9 cellular contexts compared by ENCODE assay signal in the genomic region with DNA sequence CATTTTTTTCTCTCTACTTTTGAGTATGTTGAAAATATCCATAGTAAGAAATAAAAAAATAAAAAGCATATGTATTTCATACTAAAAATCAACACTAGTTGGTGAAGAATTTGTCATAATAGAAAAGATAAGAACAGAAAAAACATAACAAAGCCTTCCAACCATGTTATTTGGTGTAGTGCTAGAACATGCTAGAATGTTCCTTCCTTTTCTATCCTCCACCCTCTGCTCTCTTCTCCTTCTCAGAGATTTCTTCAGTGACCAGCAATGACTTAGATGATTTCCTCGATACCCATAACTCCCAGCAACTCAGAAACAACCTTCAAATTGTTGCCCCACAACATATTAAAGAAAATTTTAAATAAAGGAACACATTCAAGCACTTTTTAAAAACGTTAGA. TPM values are rescaled to one million over a fixed set of nuclear protein-coding genes. Genes with fewer than 3 reads are reported as not detected.
DNase-seq lines count a peak whose midpoint lies in the region; ATAC-seq, FAIRE-seq and TF ChIP-seq lines count a peak whose summit lies in the region.
"Had no signal": no experiment of that assay in that cellular context is flagged by ENCODE, and none has a peak within 500 bp of the region (broad histone marks: within the 10 kb centered on the region; RNA-seq: fewer than 3 reads in every experiment).

No MANE protein-coding gene starts in this region.

- CTCF ChIA-PET in A549 (lab: Yijun Ruan, JAX) = no interaction called here

- H3K9me3 ChIP-seq in A549 (no peaks in the 10 kb centered on the region), lower lobe of right lung (no peaks in the 10 kb centered on the region), ascending aorta (no peaks in the 10 kb centered on the region), mucosa of descending colon (no peaks in the 10 kb centered on the region)

- no peaks in the 10 kb centered on the region for H3K27me3 Mint-ChIP-seq in activated T-helper 1 cell treated with anti-CD3 and anti-CD28 coated beads, Interleukin-12 subunit alpha, Interleukin-12 subunit beta, Interleukin-2, Interleukin-4 antibody, amounts not matched to agents 30 ng/mL and 10 ng/mL and 1 ng/mL, durations not matched to agents 14 hours and 24 hours and 36 hours (ENCODE audit: insufficient read depth)

- TF ChIP-seq RAD21 in A549 (conservative IDR thresholded peaks at IDR 0.05 in 1 of 2, IDR thresholded peaks at IDR 0.05 in 1 of 2) = no peak

- H3K4me3 ChIP-seq in A549 = peak overlapping the region; percentile 73
- peak overlapping the region; percentile 92 for H3K4me3 ChIP-seq in HFF-Myc (replicated peaks; ENCODE audit: low read depth, low read length)
- peak overlapping the region; percentile 97 for H3K4me3 ChIP-seq in lower lobe of right lung
- H3K4me3 ChIP-seq in ascending aorta = peak overlapping the region in 1 of 2 donors; percentile 98
- no peak overlapping the region for H3K4me3 ChIP-seq in mucosa of descending colon

- 24% methylated on average over 2 of the region's 2 CpGs for WGBS in A549 (ENCODE audit: missing lambda C conversion rate)

- H3K27me3 ChIP-seq in lower lobe of right lung (ENCODE audit: low read depth) = no peaks in the 10 kb centered on the region
- no peaks in the 10 kb centered on the region for H3K27me3 ChIP-seq in ascending aorta

- no peak for DNase-seq in A549 (ENCODE audit: low read depth in 1 of 2, low spot score in 1 of 2)
- DNase-seq in HFF-Myc (ENCODE audit: extremely low read depth, low read depth) = no peak
- DNase-seq in activated T-helper 1 cell treated with anti-CD3 and anti-CD28 coated beads, Interleukin-12 subunit alpha, Interleukin-12 subunit beta, Interleukin-2, Interleukin-4 antibody, amounts not matched to agents 30 ng/mL and 10 ng/mL and 1 ng/mL, durations not matched to agents 14 hours and 24 hours and 36 hours (ENCODE audit: low spot score) = no peak
- no peak for DNase-seq in lower lobe of right lung
- no peak for DNase-seq in NCI-H128 (lab: John Stamatoyannopoulos, UW; ENCODE audit: unreplicated experiment)
- no peak for DNase-seq in NCI-H2196 (lab: John Stamatoyannopoulos, UW; ENCODE audit: unreplicated experiment)
- no peak for DNase-seq in ascending aorta (ENCODE audit: low spot score in 2 of 2)
- no peak for DNase-seq in mucosa of descending colon
- DNase-seq: NCI-H226 had no signal

- H3K4me3 Mint-ChIP-seq in activated T-helper 1 cell treated with anti-CD3 and anti-CD28 coated beads, Interleukin-12 subunit alpha, Interleukin-12 subunit beta, Interleukin-2, Interleukin-4 antibody, amounts not matched to agents 30 ng/mL and 10 ng/mL and 1 ng/mL, durations not matched to agents 14 hours and 24 hours and 36 hours = peak overlapping the region; percentile 97

- ATAC-seq in A549 (no peak), lower lobe of right lung (no peak), mucosa of descending colon (no peak)

- H3K4me1 ChIP-seq in A549 = peaks cover 42% of the 10 kb centered on the region; the same call in 2 of the 3 replicates
- H3K4me1 ChIP-seq in lower lobe of right lung = peaks cover 56% of the 10 kb centered on the region
- peaks cover 0 to 7% of the 10 kb centered on the region in 2 donors for H3K4me1 ChIP-seq in ascending aorta
- H3K4me1 ChIP-seq in mucosa of descending colon (ENCODE audit: low read depth) = peaks cover 9% of the 10 kb centered on the region

- H3K27ac ChIP-seq in A549 (peak overlapping the region; percentile 90 to 96), lower lobe of right lung (no peak overlapping the region), ascending aorta (peak overlapping the region in 1 of 2 donors; percentile 19)

- H3K4me1 Mint-ChIP-seq in activated T-helper 1 cell treated with anti-CD3 and anti-CD28 coated beads, Interleukin-12 subunit alpha, Interleukin-12 subunit beta, Interleukin-2, Interleukin-4 antibody, amounts not matched to agents 30 ng/mL and 10 ng/mL and 1 ng/mL, durations not matched to agents 14 hours and 24 hours and 36 hours (ENCODE audit: low read depth) = peaks cover 52% of the 10 kb centered on the region

- H3K4me2 ChIP-seq in A549 = peak overlapping the region; percentile 83

- H3K27ac Mint-ChIP-seq in activated T-helper 1 cell treated with anti-CD3 and anti-CD28 coated beads, Interleukin-12 subunit alpha, Interleukin-12 subunit beta, Interleukin-2, Interleukin-4 antibody, amounts not matched to agents 30 ng/mL and 10 ng/mL and 1 ng/mL, durations not matched to agents 14 hours and 24 hours and 36 hours = peak overlapping the region; percentile 93

- POLR2A ChIA-PET in A549 (lab: Yijun Ruan, JAX) = interaction anchor here (1.0 to 1.2 kb wide), 2 partner anchors 27 kb away, joined by 3 read pairs; a partner anchor contains a TSS

- TF ChIP-seq CTCF in A549 (IDR thresholded peaks at IDR 0.05) = no peak
- TF ChIP-seq CTCF in HFF-Myc (IDR thresholded peaks at IDR 0.05; ENCODE audit: low read depth, low read length, missing control alignments) = no peak
- no peak for TF ChIP-seq CTCF in lower lobe of right lung (IDR thresholded peaks at IDR 0.05)
- no peak for TF ChIP-seq CTCF in ascending aorta (IDR thresholded peaks at IDR 0.05)
- no peak for TF ChIP-seq CTCF in mucosa of descending colon (IDR thresholded peaks at IDR 0.05)

- H3K36me3 ChIP-seq in lower lobe of right lung (no peaks in the 10 kb centered on the region), ascending aorta (no peaks in the 10 kb centered on the region), mucosa of descending colon (ENCODE audit: low read depth) (no peaks in the 10 kb centered on the region)

- H3K9me3 Mint-ChIP-seq in activated T-helper 1 cell treated with anti-CD3 and anti-CD28 coated beads, Interleukin-12 subunit alpha, Interleukin-12 subunit beta, Interleukin-2, Interleukin-4 antibody, amounts not matched to agents 30 ng/mL and 10 ng/mL and 1 ng/mL, durations not matched to agents 14 hours and 24 hours and 36 hours = peaks cover 7% of the 10 kb centered on the region

- TF ChIP-seq POLR2A in A549 (IDR thresholded peaks at IDR 0.05; ENCODE audit: low read length) = no peak

- no peak for FAIRE-seq in A549 (lab: Jason Lieb, UNC)

- no peak for TF ChIP-seq EP300 in A549 (IDR thresholded peaks at IDR 0.05)

- peaks cover 36% of the 10 kb centered on the region for H3K36me3 Mint-ChIP-seq in activated T-helper 1 cell treated with anti-CD3 and anti-CD28 coated beads, Interleukin-12 subunit alpha, Interleukin-12 subunit beta, Interleukin-2, Interleukin-4 antibody, amounts not matched to agents 30 ng/mL and 10 ng/mL and 1 ng/mL, durations not matched to agents 14 hours and 24 hours and 36 hours (ENCODE audit: low read depth)

- intact Hi-C loops in activated T-helper 1 cell treated with anti-CD3 and anti-CD28 coated beads, Interleukin-12 subunit alpha, Interleukin-12 subunit beta, Interleukin-2, Interleukin-4 antibody, amounts not matched to agents 30 ng/mL and 10 ng/mL and 1 ng/mL, durations not matched to agents 14 hours and 24 hours and 36 hours (cut with micrococcal nuclease) = no loop called here
- intact Hi-C loops in lower lobe of right lung (cut with DNase I) (no loop called here), ascending aorta (cut with DNase I) (loop anchor here (10.0 kb wide), 1 partner anchor 248 kb away; the partner anchor contains the start of gene LUC7L2), mucosa of descending colon (cut with DNase I, micrococcal nuclease) (no loop called here)

TF ChIP-seq in A549, 52 proteins besides CTCF, POLR2A, EP300 and RAD21:
- no peak for TF ChIP-seq GATA3 (IDR thresholded peaks at IDR 0.05; ENCODE audit: borderline replicate concordance)
- TF ChIP-seq HES2 (IDR thresholded peaks at IDR 0.05) = no peak
- TF ChIP-seq MAX (IDR thresholded peaks at IDR 0.05) = 0 out of 2 replicates have a peak, but pooled peaks have one; percentile 19
- no peak for TF ChIP-seq ZSCAN20 (CRISPR knock-in tag; IDR thresholded peaks at IDR 0.05)

RNA-seq across cellular contexts. Expression of gene ZC3HAV1, which starts 2.6 kb away (rescaled TPM):
- polyA plus RNA-seq in A549 (2011; rRNA removed) (32.1 and 36.8 TPM in 2 replicates), A549 (2017; fragmentation: RNase III; extraction: RNeasy Plus Mini Kit Qiagen cat#74134 plus additional on column Dnase treatment) (22.2 to 22.7 TPM (median 22.6 TPM) in 3 replicates)
- 12.0 and 15.0 TPM in 2 replicates for polyA plus RNA-seq in A549 (2012; cell fraction: cytosol; rRNA removed)
- polyA plus RNA-seq in A549 (2012; cell fraction: nucleus; rRNA removed) = 13.8 and 15.4 TPM in 2 replicates
- 55.8 and 65.1 TPM in 2 replicates for polyA minus RNA-seq in A549 (2011; rRNA and poly(A)+ RNA removed)
- total RNA-seq in activated T-helper 1 cell treated with anti-CD3 and anti-CD28 coated beads, Interleukin-12 subunit alpha, Interleukin-12 subunit beta, Interleukin-2, Interleukin-4 antibody, amounts not matched to agents 30 ng/mL and 10 ng/mL and 1 ng/mL, durations not matched to agents 14 hours and 24 hours and 36 hours = 89.7 and 90.0 TPM in 2 replicates
- total RNA-seq in lower lobe of right lung (43.6 TPM), ascending aorta (25.0 TPM), mucosa of descending colon (10 to 100 TPM; 36.5 to 38.9 (median 38.4) TPM)
